In genomic region chr15:101294731-101295606, GRCh38 we compare ENCODE assay signal across 8 cellular contexts. TPM values are rescaled to one million over a fixed set of nuclear protein-coding genes. Genes with fewer than 3 reads are reported as not detected.
DNase-seq lines count a peak whose midpoint lies in the region; ATAC-seq, FAIRE-seq and TF ChIP-seq lines count a peak whose summit lies in the region.

TSS of gene SNRPA1 (minus strand) at chr15:101295248. CDS start at chr15:101295178, 70 bp downstream.

- no peaks in the 10 kb centered on the region for H3K36me3 ChIP-seq in bronchial epithelial cell (ENCODE audit: control insufficient read depth, insufficient read depth, low read length)

- H3K36me3 Mint-ChIP-seq in WTC11 (peaks cover 15% of the 10 kb centered on the region), immature natural killer cell (peaks cover 0 to 3% (median 3%) of the 10 kb centered on the region in 3 donors)

- FAIRE-seq in bronchial epithelial cell (lab: Jason Lieb, UNC) = no peak

- H3K27me3 ChIP-seq in bronchial epithelial cell (ENCODE audit: control insufficient read depth, insufficient read depth, low read length) = no peaks in the 10 kb centered on the region

- POLR2A ChIA-PET in WTC11 (lab: Charles Lee) = interaction anchor here (0.9 to 1.2 kb wide), 4 partner anchors 26 to 360 kb away, joined by 3 read pairs; no protein-coding TSS in a partner anchor

- in situ Hi-C loops in GM18951 (cut with MboI; ENCODE audit: low sequenced_read_pairs, unreplicated experiment) = no loop called here

- H3K4me1 Mint-ChIP-seq in WTC11 = peaks cover 17% of the 10 kb centered on the region
- peaks cover 39 to 56% of the 10 kb centered on the region in 2 donors for H3K4me1 Mint-ChIP-seq in immature natural killer cell

- H3K4me3 Mint-ChIP-seq in WTC11 = peak within 1 kb of the TSS; percentile 96
- H3K4me3 Mint-ChIP-seq in immature natural killer cell = peak within 1 kb of the TSS; percentile 95 to 100 (median 96)

- peak; percentile 84 for TF ChIP-seq POLR2A in GM18951 (IDR thresholded peaks at IDR 0.05; ENCODE audit: extremely low read depth, insufficient read depth, insufficient read length)

- H3K27me3 Mint-ChIP-seq in WTC11 (ENCODE audit: low read depth) (no peaks in the 10 kb centered on the region; the same call in 1 of the 2 replicates), immature natural killer cell (ENCODE audit: low read depth in 3 of 3) (peaks cover 10 to 17% (median 15%) of the 10 kb centered on the region in 3 donors)

- ATAC-seq in HG03175 (IDR thresholded peaks at IDR 0.05; ENCODE audit: unreplicated experiment) (peak; percentile 74), WTC11 (peak; percentile 87)

- peak within 1 kb of the TSS; percentile 95 for H3K4me3 ChIP-seq in bronchial epithelial cell (ENCODE audit: low read depth, low read length)

- CTCF ChIA-PET in WTC11 (lab: Charles Lee) = interaction anchor here (0.6 to 2.0 kb wide), 4 partner anchors 25 to 360 kb away, joined by 3 to 9 read pairs (median 4); partner anchors contain the start of gene CHSY1

- TF ChIP-seq CTCF in WTC11 (IDR thresholded peaks at IDR 0.05) (no peak), bronchial epithelial cell (IDR thresholded peaks at IDR 0.05; ENCODE audit: insufficient read depth, low read length, severe bottlenecking) (no peak)

- DNase-seq in AG08395 (ENCODE audit: low spot score) = peak; percentile 99
- peak; percentile 98 for DNase-seq in NCI-H226
- peak; percentile 95 for DNase-seq in WTC11 (ENCODE audit: low spot score)
- DNase-seq in bronchial epithelial cell (ENCODE audit: low read depth) = peak; percentile 76
- peak; percentile 95 for DNase-seq in immature natural killer cell
- DNase-seq in smooth muscle cell of the brain vasculature (ENCODE audit: low read depth, low spot score) = peak; percentile 86

- H3K9me3 Mint-ChIP-seq in WTC11 (no peaks in the 10 kb centered on the region), immature natural killer cell (no peaks in the 10 kb centered on the region)

- H3K27ac Mint-ChIP-seq in WTC11 = peak within 1 kb of the TSS; percentile 74
- H3K27ac Mint-ChIP-seq in immature natural killer cell = peak within 1 kb of the TSS; percentile 93 to 98 (median 96)

TF ChIP-seq in WTC11, 78 proteins besides CTCF, POLR2A, EP300 and RAD21 (continues in another document):
- TF ChIP-seq, protein P1, sequence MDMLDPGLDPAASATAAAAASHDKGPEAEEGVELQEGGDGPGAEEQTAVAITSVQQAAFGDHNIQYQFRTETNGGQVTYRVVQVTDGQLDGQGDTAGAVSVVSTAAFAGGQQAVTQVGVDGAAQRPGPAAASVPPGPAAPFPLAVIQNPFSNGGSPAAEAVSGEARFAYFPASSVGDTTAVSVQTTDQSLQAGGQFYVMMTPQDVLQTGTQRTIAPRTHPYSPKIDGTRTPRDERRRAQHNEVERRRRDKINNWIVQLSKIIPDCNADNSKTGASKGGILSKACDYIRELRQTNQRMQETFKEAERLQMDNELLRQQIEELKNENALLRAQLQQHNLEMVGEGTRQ (CRISPR knock-in tag; IDR thresholded peaks at IDR 0.05) = peak; percentile 38; the same call in 1 of the 2 replicates
- TF ChIP-seq SMAD4 (CRISPR knock-in tag; IDR thresholded peaks at IDR 0.05) (0 out of 2 replicates have a peak, but pooled peaks have one; percentile 48), GABPB1 (CRISPR knock-in tag; IDR thresholded peaks at IDR 0.05) (peak; percentile 80), ZNF232 (CRISPR knock-in tag; IDR thresholded peaks at IDR 0.05) (peak; percentile 72; the same call in 1 of the 2 replicates), CREM (CRISPR knock-in tag; IDR thresholded peaks at IDR 0.05) (peak; percentile 74; the same call in 1 of the 2 replicates), RELA (CRISPR knock-in tag; IDR thresholded peaks at IDR 0.05; ENCODE audit: borderline replicate concordance) (peak; percentile 71; the same call in 1 of the 2 replicates), FOXP1 (CRISPR knock-in tag; IDR thresholded peaks at IDR 0.05; ENCODE audit: borderline replicate concordance) (peak; percentile 94; the same call in 1 of the 2 replicates), CBFB (CRISPR knock-in tag; IDR thresholded peaks at IDR 0.05; ENCODE audit: low read depth) (peak; percentile 92; the same call in 1 of the 2 replicates), E2F5 (CRISPR knock-in tag; IDR thresholded peaks at IDR 0.05) (peak; percentile 98), E2F4 (CRISPR knock-in tag; IDR thresholded peaks at IDR 0.05; ENCODE audit: borderline replicate concordance, low read depth) (peak; percentile 82), TP53 (CRISPR knock-in tag; IDR thresholded peaks at IDR 0.05) (0 out of 2 replicates have a peak, but pooled peaks have one; percentile 81)
- TF ChIP-seq, protein P2, sequence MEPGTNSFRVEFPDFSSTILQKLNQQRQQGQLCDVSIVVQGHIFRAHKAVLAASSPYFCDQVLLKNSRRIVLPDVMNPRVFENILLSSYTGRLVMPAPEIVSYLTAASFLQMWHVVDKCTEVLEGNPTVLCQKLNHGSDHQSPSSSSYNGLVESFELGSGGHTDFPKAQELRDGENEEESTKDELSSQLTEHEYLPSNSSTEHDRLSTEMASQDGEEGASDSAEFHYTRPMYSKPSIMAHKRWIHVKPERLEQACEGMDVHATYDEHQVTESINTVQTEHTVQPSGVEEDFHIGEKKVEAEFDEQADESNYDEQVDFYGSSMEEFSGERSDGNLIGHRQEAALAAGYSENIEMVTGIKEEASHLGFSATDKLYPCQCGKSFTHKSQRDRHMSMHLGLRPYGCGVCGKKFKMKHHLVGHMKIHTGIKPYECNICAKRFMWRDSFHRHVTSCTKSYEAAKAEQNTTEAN (CRISPR knock-in tag; IDR thresholded peaks at IDR 0.05) = peak; percentile 87
- TF ChIP-seq, protein P3, sequence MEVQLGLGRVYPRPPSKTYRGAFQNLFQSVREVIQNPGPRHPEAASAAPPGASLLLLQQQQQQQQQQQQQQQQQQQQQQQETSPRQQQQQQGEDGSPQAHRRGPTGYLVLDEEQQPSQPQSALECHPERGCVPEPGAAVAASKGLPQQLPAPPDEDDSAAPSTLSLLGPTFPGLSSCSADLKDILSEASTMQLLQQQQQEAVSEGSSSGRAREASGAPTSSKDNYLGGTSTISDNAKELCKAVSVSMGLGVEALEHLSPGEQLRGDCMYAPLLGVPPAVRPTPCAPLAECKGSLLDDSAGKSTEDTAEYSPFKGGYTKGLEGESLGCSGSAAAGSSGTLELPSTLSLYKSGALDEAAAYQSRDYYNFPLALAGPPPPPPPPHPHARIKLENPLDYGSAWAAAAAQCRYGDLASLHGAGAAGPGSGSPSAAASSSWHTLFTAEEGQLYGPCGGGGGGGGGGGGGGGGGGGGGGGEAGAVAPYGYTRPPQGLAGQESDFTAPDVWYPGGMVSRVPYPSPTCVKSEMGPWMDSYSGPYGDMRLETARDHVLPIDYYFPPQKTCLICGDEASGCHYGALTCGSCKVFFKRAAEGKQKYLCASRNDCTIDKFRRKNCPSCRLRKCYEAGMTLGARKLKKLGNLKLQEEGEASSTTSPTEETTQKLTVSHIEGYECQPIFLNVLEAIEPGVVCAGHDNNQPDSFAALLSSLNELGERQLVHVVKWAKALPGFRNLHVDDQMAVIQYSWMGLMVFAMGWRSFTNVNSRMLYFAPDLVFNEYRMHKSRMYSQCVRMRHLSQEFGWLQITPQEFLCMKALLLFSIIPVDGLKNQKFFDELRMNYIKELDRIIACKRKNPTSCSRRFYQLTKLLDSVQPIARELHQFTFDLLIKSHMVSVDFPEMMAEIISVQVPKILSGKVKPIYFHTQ (CRISPR knock-in tag; IDR thresholded peaks at IDR 0.05) = no peak
- TF ChIP-seq, protein P4, sequence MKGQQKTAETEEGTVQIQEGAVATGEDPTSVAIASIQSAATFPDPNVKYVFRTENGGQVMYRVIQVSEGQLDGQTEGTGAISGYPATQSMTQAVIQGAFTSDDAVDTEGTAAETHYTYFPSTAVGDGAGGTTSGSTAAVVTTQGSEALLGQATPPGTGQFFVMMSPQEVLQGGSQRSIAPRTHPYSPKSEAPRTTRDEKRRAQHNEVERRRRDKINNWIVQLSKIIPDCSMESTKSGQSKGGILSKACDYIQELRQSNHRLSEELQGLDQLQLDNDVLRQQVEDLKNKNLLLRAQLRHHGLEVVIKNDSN (CRISPR knock-in tag; IDR thresholded peaks at IDR 0.05) = peak; percentile 62; the same call in 1 of the 2 replicates
- TF ChIP-seq, protein P5, sequence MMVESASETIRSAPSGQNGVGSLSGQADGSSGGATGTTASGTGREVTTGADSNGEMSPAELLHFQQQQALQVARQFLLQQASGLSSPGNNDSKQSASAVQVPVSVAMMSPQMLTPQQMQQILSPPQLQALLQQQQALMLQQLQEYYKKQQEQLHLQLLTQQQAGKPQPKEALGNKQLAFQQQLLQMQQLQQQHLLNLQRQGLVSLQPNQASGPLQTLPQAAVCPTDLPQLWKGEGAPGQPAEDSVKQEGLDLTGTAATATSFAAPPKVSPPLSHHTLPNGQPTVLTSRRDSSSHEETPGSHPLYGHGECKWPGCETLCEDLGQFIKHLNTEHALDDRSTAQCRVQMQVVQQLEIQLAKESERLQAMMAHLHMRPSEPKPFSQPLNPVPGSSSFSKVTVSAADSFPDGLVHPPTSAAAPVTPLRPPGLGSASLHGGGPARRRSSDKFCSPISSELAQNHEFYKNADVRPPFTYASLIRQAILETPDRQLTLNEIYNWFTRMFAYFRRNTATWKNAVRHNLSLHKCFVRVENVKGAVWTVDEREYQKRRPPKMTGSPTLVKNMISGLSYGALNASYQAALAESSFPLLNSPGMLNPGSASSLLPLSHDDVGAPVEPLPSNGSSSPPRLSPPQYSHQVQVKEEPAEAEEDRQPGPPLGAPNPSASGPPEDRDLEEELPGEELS (CRISPR knock-in tag; IDR thresholded peaks at IDR 0.05) = peak; percentile 98

RNA-seq across cellular contexts. Expression of gene SNRPA1, which starts in this region (rescaled TPM):
- total RNA-seq in WTC11 (2021) (144 to 170 TPM (median 151 TPM) in 3 replicates), bronchial epithelial cell (21.6 and 22.7 TPM in 2 replicates)
- 10 to 100 TPM; 38.6 to 65.0 (median 53.4) TPM for polyA plus RNA-seq in immature natural killer cell

Comparison
In these comparisons a context has a peak if more than half of its experiments do, and no peak if none do; other contexts are left out.
1. Peak in every context shown above with its lines: DNase-seq, ATAC-seq and H3K4me3 ChIP-seq.